In the genomic region with DNA sequence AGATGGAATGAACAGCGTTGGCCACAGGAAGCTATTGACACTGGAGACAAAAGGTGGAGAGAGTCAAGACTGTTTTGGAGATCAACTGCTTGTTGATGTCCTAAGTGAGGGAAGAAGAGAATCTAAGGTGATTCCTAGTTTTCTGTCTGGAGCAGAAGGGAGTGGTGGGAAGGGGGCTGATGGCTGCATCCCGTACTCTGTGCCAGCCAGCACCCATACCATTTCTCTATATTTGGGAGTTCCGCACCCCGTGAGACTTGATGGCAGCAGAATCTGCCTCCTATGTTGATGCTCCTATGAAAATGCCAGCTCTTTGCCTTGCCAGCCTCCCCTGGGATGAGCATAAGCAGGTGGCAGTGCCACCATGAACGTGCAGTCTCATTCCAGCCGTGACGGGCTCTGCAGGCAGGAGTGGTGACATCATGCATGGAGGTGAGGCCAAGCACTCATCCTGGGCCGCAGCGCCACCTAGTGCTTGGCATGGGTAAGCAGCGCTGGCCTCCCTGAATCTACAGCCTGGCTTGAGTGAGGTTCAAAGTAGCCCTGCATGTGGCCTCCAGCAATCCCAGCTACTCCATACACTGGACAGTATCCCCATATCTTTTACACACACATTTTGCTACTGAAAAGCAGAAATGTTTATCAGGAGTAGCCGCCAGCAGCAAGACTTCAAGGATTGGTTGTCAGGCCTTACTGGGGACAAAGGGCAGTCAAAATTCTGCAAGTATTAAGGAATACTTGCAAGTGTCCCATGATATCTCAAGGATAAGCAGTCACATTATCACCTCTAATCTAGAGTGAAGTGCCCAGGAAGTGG, we compare ENCODE assay signal across 8 cellular contexts. TPM values are rescaled to one million over a fixed set of nuclear protein-coding genes. Genes with fewer than 3 reads are reported as not detected.
DNase-seq lines count a peak whose midpoint lies in the region; ATAC-seq and TF ChIP-seq lines count a peak whose summit lies in the region.

No MANE protein-coding gene starts in this region.

- TF ChIP-seq CTCF in GM12873 (IDR thresholded peaks at IDR 0.05; ENCODE audit: insufficient read depth, low read depth, low read length, missing control alignments): peak; percentile 100
- TF ChIP-seq CTCF in uterus (IDR thresholded peaks at IDR 0.05): peak; percentile 87 to 93 (median 89)

- H3K4me1 ChIP-seq in uterus: no peaks in the 10 kb centered on the region

- H3K27me3 ChIP-seq in uterus: no peaks in the 10 kb centered on the region

- H3K9me3 ChIP-seq in uterus: no peaks in the 10 kb centered on the region

- no peak overlapping the region for H3K4me3 ChIP-seq in uterus

- DNase-seq in NCI-H1417 (lab: John Stamatoyannopoulos, UW) (peak; percentile 81 to 94 (median 88)), SW480 (ENCODE audit: low spot score) (peak; percentile 85), left cardiac atrium (peak; percentile 84), pulmonary artery endothelial cell (ENCODE audit: low read depth, low spot score) (peak; percentile 54), uterus (peak; percentile 82 to 83)
- DNase-seq in activated naive CD8-positive, alpha-beta T cell treated with anti-CD3 and anti-CD28 coated beads, Interleukin-2, amount 50 U/mL, for 16 hours (ENCODE audit: low read depth, low spot score): peak; percentile 62

- no peaks in the 10 kb centered on the region for H3K36me3 ChIP-seq in uterus

- TF ChIP-seq POLR2A in uterus (IDR thresholded peaks at IDR 0.05): peak in 1 of 2 donors; percentile 8

- intact Hi-C loops in left cardiac atrium (cut with DNase I): loop anchor here in 1 of 2 donors (5.0 kb wide), 1 partner anchor 39 kb away; no protein-coding TSS in a partner anchor
- intact Hi-C loops in uterus (cut with DNase I; ENCODE audit: low total_unique reads): no loop called here

- peak overlapping the region; percentile 58 to 61 for H3K27ac ChIP-seq in uterus

- ATAC-seq in HG02678 (IDR thresholded peaks at IDR 0.05; ENCODE audit: unreplicated experiment) (peak; percentile 94), left cardiac atrium (peak; percentile 94 to 95)

RNA-seq across cellular contexts. Expression of gene PODXL, which starts 43.0 kb away (rescaled TPM):
- total RNA-seq in left cardiac atrium (10 to 100 TPM; 45.0 to 90.7 TPM), pulmonary artery endothelial cell (62.8 and 114 TPM in 2 replicates), uterus (100 to 1,000 TPM in 1 of 4 donors, 10 to 100 TPM in 3; 33.6 to 135 (median 36.1) TPM)
